Comparison of ENCODE assay signal across 18 cellular contexts in genomic region chr4:124484940-124485339, GRCh38.
"Had no signal": no experiment of that assay in that cellular context is flagged by ENCODE, and none has a peak within 500 bp of the region (broad histone marks: within the 10 kb centered on the region; RNA-seq: fewer than 3 reads in every experiment).

No MANE protein-coding gene starts in this region.

- DNase-seq: dermis blood vessel endothelial cell; dorsolateral prefrontal cortex; effector CD4-positive, alpha-beta T cell; effector memory CD4-positive, alpha-beta T cell; foreskin keratinocyte; heart left ventricle; hypothalamus; immature natural killer cell; left cardiac atrium; left lung; left ventricle myocardium superior; lower lobe of right lung; mesenchymal stem cell; midbrain had no signal

- ATAC-seq: foreskin keratinocyte, gastroesophageal sphincter, heart left ventricle, left cardiac atrium, left lung, left ventricle myocardium superior, lower lobe of right lung had no signal

- H2AFZ ChIP-seq: hepatocyte had no signal

- H3K27me3 ChIP-seq: esophagus muscularis mucosa, foreskin keratinocyte, gastroesophageal sphincter, heart left ventricle, hepatocyte, left lung had no signal

- H3K4me1 Mint-ChIP-seq: immature natural killer cell had no signal

- H3K27ac ChIP-seq: coronary artery, dorsolateral prefrontal cortex, esophagus muscularis mucosa, foreskin keratinocyte, gastroesophageal sphincter, heart left ventricle, hepatocyte, left lung, lower lobe of right lung had no signal

- H3K4me1 ChIP-seq: esophagus muscularis mucosa, foreskin keratinocyte, gastroesophageal sphincter, left lung, lower lobe of right lung had no signal

- H3K36me3 Mint-ChIP-seq: immature natural killer cell had no signal

- H3K4me3 Mint-ChIP-seq: immature natural killer cell had no signal

- H3K79me2 ChIP-seq: hepatocyte had no signal

- H3K36me3 ChIP-seq: esophagus muscularis mucosa, gastroesophageal sphincter, heart left ventricle, left lung, lower lobe of right lung had no signal

- H3K4me2 ChIP-seq: hepatocyte had no signal

- H3K27ac Mint-ChIP-seq: immature natural killer cell had no signal

- H3K4me3 ChIP-seq: coronary artery, dorsolateral prefrontal cortex, esophagus muscularis mucosa, gastroesophageal sphincter, heart left ventricle, hepatocyte, left lung, lower lobe of right lung had no signal

- H3K9me3 ChIP-seq: esophagus muscularis mucosa, gastroesophageal sphincter, heart left ventricle, left lung, lower lobe of right lung had no signal
